ENCODE assay signal across 15 cellular contexts in the genomic region with DNA sequence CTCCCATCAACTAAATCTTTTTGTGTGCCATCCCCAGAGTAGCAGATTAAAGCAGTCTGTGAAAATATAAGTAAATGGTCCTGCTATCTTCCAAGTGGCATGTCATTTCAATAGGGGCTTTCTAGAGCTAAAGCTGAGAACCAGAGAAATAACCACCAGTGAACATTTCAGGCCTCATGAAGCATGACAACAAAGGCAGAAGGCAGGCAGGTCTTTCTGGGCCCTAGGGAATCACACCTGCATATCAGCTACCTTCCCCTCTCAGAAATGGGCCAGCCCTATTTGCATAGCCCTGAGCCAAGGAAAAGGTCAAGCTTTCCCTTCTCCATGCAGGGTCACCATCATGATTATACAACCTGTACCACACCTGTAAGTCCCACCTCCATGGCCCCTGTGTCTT.
DNase-seq lines count a peak whose midpoint lies in the region; ATAC-seq and TF ChIP-seq lines count a peak whose summit lies in the region.
"Had no signal": no experiment of that assay in that cellular context is flagged by ENCODE, and none has a peak within 500 bp of the region (broad histone marks: within the 10 kb centered on the region; RNA-seq: fewer than 3 reads in every experiment).

No MANE protein-coding gene starts in this region.

- H3K4me1 Mint-ChIP-seq in stimulated activated naive B cell treated with anti-CD40 and anti-IgM and Interleukin-4, amounts not matched to agents 10 μg/mL and 1 μg/mL and 100 μg/mL, for 72 hours = peaks cover 27 to 49% of the 10 kb centered on the region in 2 donors
- peaks cover 21% of the 10 kb centered on the region for H3K4me1 Mint-ChIP-seq in GM23338

- H3K36me3 Mint-ChIP-seq in stimulated activated naive B cell treated with anti-CD40 and anti-IgM and Interleukin-4, amounts not matched to agents 10 μg/mL and 1 μg/mL and 100 μg/mL, for 72 hours = no peaks in the 10 kb centered on the region
- H3K36me3 Mint-ChIP-seq in GM23338 (ENCODE audit: low read depth) = no peaks in the 10 kb centered on the region

- H3K79me2 ChIP-seq in GM23338 (replicated peaks; ENCODE audit: insufficient read depth) = no peaks in the 10 kb centered on the region

- H4K20me1 ChIP-seq in GM23338 (replicated peaks; ENCODE audit: insufficient read depth) = no peaks in the 10 kb centered on the region

- no peaks in the 10 kb centered on the region for H3K9me2 ChIP-seq in GM23338 (ENCODE audit: insufficient read depth)

- H3K4me3 ChIP-seq in GM23338 = no peak overlapping the region

- H3K27me3 ChIP-seq in GM23338 (ENCODE audit: insufficient read depth) = no peaks in the 10 kb centered on the region

- no peak overlapping the region for H2AFZ ChIP-seq in GM23338

- peaks cover 10% of the 10 kb centered on the region for H3K4me1 ChIP-seq in GM23338 (ENCODE audit: insufficient read depth)

- no peaks in the 10 kb centered on the region for H3F3A ChIP-seq in GM23338 (replicated peaks; ENCODE audit: low read depth)

- H3K27ac ChIP-seq in GM23338 (ENCODE audit: low read depth) = no peak overlapping the region

- ATAC-seq in GM18907 (IDR thresholded peaks at IDR 0.05; ENCODE audit: unreplicated experiment) (peak; percentile 83), GM21786 (IDR thresholded peaks at IDR 0.05; ENCODE audit: unreplicated experiment) (peak; percentile 84), HG03378 (IDR thresholded peaks at IDR 0.05; ENCODE audit: unreplicated experiment) (peak; percentile 75), GM23338 (no peak)
- peak; percentile 91 to 93 for ATAC-seq in stimulated activated naive B cell treated with anti-CD40 and anti-IgM and Interleukin-4, amounts not matched to agents 10 μg/mL and 1 μg/mL and 100 μg/mL, for 72 hours (replicated peaks)
- ATAC-seq: HCT116 had no signal

- no peak overlapping the region for H3K4me2 ChIP-seq in GM23338

- no peak overlapping the region for H3K27ac Mint-ChIP-seq in stimulated activated naive B cell treated with anti-CD40 and anti-IgM and Interleukin-4, amounts not matched to agents 10 μg/mL and 1 μg/mL and 100 μg/mL, for 72 hours
- H3K27ac Mint-ChIP-seq in GM23338 = no peak overlapping the region
- H3K27ac Mint-ChIP-seq: activated naive CD4-positive, alpha-beta T cell treated with anti-CD3 and anti-CD28 coated beads for 36 hours; nephron had no signal

- H3K27me3 Mint-ChIP-seq in stimulated activated naive B cell treated with anti-CD40 and anti-IgM and Interleukin-4, amounts not matched to agents 10 μg/mL and 1 μg/mL and 100 μg/mL, for 72 hours = no peaks in the 10 kb centered on the region
- no peaks in the 10 kb centered on the region for H3K27me3 Mint-ChIP-seq in GM23338 (ENCODE audit: insufficient read depth, low read depth, poor library complexity)

- DNase-seq in stimulated activated naive B cell treated with anti-CD40 and anti-IgM and Interleukin-4, amounts not matched to agents 10 μg/mL and 1 μg/mL and 100 μg/mL, for 72 hours = peak; percentile 5
- DNase-seq in NCI-H82 treated with DMSO at 0.1 percent for 48 hours (lab: John Stamatoyannopoulos, UW; ENCODE audit: unreplicated experiment) (no peak), GDM1 (lab: John Stamatoyannopoulos, UW) (no peak), NCI-H146 (lab: John Stamatoyannopoulos, UW) (no peak), GM23338 (ENCODE audit: low spot score) (no peak)
- DNase-seq: activated naive CD4-positive, alpha-beta T cell treated with anti-CD3 and anti-CD28 coated beads for 36 hours; COR-L47; IMR-90; NCI-H1436 treated with DMSO at 0.1 percent for 48 hours; stimulated activated CD4-positive, alpha-beta T cell treated with anti-CD3 and anti-CD28 coated beads, Interleukin-12 subunit alpha, Interleukin-12 subunit beta, amount 100 ng/mL, for 4 hours had no signal

- no peaks in the 10 kb centered on the region for H3K36me3 ChIP-seq in GM23338 (ENCODE audit: insufficient read depth)

- peak overlapping the region; percentile 15 to 36 for H3K4me3 Mint-ChIP-seq in stimulated activated naive B cell treated with anti-CD40 and anti-IgM and Interleukin-4, amounts not matched to agents 10 μg/mL and 1 μg/mL and 100 μg/mL, for 72 hours
- H3K4me3 Mint-ChIP-seq in GM23338 = no peak overlapping the region
- H3K4me3 Mint-ChIP-seq: activated naive CD4-positive, alpha-beta T cell treated with anti-CD3 and anti-CD28 coated beads for 36 hours; nephron had no signal

- no peak for TF ChIP-seq CTCF in GM23338 (conservative IDR thresholded peaks at IDR 0.05; ENCODE audit: low read depth in 2 of 2)

- H3K9me3 Mint-ChIP-seq in stimulated activated naive B cell treated with anti-CD40 and anti-IgM and Interleukin-4, amounts not matched to agents 10 μg/mL and 1 μg/mL and 100 μg/mL, for 72 hours = no peaks in the 10 kb centered on the region
- no peaks in the 10 kb centered on the region for H3K9me3 Mint-ChIP-seq in GM23338
- H3K9me3 Mint-ChIP-seq: activated naive CD4-positive, alpha-beta T cell treated with anti-CD3 and anti-CD28 coated beads for 36 hours; nephron had no signal

TF ChIP-seq in GM23338, 12 proteins besides CTCF, POLR2A, EP300 and RAD21 (continues in another document):
- no peak for TF ChIP-seq ZNF331 (CRISPR knock-in tag; IDR thresholded peaks at IDR 0.05; ENCODE audit: low read depth)
- TF ChIP-seq, protein P1, sequence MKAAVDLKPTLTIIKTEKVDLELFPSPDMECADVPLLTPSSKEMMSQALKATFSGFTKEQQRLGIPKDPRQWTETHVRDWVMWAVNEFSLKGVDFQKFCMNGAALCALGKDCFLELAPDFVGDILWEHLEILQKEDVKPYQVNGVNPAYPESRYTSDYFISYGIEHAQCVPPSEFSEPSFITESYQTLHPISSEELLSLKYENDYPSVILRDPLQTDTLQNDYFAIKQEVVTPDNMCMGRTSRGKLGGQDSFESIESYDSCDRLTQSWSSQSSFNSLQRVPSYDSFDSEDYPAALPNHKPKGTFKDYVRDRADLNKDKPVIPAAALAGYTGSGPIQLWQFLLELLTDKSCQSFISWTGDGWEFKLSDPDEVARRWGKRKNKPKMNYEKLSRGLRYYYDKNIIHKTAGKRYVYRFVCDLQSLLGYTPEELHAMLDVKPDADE (IDR thresholded peaks at IDR 0.05) = no peak
- TF ChIP-seq STAT1 (IDR thresholded peaks at IDR 0.05; ENCODE audit: unreplicated experiment) = no peak
- TF ChIP-seq JUNB (IDR thresholded peaks at IDR 0.05; ENCODE audit: unreplicated experiment) = no peak
- TF ChIP-seq EZH2phosphoT487 (IDR thresholded peaks at IDR 0.05; ENCODE audit: unreplicated experiment) = no peak
- no peak for TF ChIP-seq EZH2 (IDR thresholded peaks at IDR 0.05; ENCODE audit: low read depth, unreplicated experiment)
- TF ChIP-seq NANOG (IDR thresholded peaks at IDR 0.05; ENCODE audit: borderline replicate concordance) = no peak
- TF ChIP-seq CREB1 (CRISPR knock-in tag; IDR thresholded peaks at IDR 0.05; ENCODE audit: low read depth) = no peak
- TF ChIP-seq ZNF114 (CRISPR knock-in tag; IDR thresholded peaks at IDR 0.05) = no peak
